In the genomic region with DNA sequence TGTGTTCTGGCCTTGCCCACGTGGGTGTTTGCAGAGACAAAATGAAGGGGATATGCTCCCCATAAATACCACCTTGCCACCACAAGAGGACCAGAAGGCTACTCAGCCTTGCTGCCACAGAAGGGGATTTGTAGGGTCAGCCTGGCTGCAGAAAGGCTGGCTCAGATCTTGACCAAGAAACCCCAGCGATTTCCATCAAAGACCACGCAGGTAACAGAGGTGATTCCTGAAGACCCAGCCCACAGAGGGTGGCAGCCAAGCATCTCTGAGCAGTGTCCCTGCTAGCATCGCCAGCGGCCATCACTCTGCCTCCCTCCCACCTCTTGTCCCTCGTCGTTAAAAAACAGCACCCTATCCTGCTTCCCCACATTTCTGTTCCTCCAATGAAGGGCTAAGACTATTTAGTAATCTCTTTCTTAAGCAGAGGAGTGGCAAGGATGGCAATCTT, we compare ENCODE assay signal across 1 cellular context.
TF ChIP-seq lines count a peak whose summit lies in the region.

No MANE protein-coding gene starts in this region.

TF ChIP-seq in HepG2, 621 proteins besides CTCF, POLR2A, EP300 and RAD21:
- TF ChIP-seq, protein P1, sequence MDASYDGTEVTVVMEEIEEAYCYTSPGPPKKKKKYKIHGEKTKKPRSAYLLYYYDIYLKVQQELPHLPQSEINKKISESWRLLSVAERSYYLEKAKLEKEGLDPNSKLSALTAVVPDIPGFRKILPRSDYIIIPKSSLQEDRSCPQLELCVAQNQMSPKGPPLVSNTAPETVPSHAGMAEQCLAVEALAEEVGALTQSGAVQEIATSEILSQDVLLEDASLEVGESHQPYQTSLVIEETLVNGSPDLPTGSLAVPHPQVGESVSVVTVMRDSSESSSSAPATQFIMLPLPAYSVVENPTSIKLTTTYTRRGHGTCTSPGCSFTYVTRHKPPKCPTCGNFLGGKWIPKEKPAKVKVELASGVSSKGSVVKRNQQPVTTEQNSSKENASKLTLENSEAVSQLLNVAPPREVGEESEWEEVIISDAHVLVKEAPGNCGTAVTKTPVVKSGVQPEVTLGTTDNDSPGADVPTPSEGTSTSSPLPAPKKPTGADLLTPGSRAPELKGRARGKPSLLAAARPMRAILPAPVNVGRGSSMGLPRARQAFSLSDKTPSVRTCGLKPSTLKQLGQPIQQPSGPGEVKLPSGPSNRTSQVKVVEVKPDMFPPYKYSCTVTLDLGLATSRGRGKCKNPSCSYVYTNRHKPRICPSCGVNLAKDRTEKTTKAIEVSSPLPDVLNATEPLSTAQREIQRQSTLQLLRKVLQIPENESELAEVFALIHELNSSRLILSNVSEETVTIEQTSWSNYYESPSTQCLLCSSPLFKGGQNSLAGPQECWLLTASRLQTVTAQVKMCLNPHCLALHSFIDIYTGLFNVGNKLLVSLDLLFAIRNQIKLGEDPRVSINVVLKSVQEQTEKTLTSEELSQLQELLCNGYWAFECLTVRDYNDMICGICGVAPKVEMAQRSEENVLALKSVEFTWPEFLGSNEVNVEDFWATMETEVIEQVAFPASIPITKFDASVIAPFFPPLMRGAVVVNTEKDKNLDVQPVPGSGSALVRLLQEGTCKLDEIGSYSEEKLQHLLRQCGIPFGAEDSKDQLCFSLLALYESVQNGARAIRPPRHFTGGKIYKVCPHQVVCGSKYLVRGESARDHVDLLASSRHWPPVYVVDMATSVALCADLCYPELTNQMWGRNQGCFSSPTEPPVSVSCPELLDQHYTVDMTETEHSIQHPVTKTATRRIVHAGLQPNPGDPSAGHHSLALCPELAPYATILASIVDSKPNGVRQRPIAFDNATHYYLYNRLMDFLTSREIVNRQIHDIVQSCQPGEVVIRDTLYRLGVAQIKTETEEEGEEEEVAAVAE (CRISPR knock-in tag; IDR thresholded peaks at IDR 0.05; ENCODE audit: borderline replicate concordance), result no peak
- TF ChIP-seq HMG20B (CRISPR knock-in tag; conservative IDR thresholded peaks at IDR 0.05) (no peak), ZNF234 (CRISPR knock-in tag; conservative IDR thresholded peaks at IDR 0.05) (no peak), ZFP1 (CRISPR knock-in tag; IDR thresholded peaks at IDR 0.05) (no peak), ARHGAP35 (CRISPR knock-in tag; IDR thresholded peaks at IDR 0.05; ENCODE audit: borderline replicate concordance) (no peak), ZNF350 (CRISPR knock-in tag; IDR thresholded peaks at IDR 0.05; ENCODE audit: borderline replicate concordance, low read depth) (0 out of 2 replicates have a peak, but pooled peaks have one; percentile 2), ZNF589 (CRISPR knock-in tag; conservative IDR thresholded peaks at IDR 0.05) (no peak)
